8 cellular contexts compared by ENCODE assay signal in the genomic region with DNA sequence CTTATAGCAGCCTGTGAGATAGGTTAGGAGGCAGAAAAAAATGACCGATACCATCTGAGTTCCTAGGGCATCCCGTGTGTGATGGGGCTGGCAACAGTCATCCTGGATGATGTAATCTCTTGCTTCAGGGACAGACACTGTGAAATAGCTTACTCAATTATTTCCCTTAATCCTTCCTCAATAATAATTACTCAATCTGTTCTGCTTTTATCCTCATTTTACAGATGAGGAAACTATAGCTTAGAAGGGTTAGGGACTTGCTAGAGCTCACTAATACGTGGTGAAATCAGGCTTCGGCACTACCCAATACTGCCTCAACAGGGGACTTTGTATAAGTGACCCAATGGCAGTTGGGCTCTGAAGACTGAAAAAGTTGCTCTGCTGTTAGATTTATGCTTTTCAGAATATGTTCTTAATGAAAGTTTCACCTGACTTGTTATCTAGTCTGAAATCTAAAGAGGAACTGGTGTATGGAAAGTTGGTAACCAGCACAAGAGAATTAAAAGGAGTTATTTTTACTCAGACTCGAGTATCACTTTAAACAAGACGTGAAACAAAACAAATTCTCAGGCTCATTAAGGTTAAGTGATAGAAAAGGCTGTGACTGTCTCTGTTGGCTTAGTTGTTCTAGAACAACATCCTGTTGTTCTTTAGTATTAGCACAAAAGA. TPM values are rescaled to one million over a fixed set of nuclear protein-coding genes. Genes with fewer than 3 reads are reported as not detected.
DNase-seq lines count a peak whose midpoint lies in the region; ATAC-seq lines count a peak whose summit lies in the region.

No MANE protein-coding gene starts in this region.

- in situ Hi-C loops in ACHN (cut with HindIII; ENCODE audit: low pct_ligation_motif_present, low pct_unique_long_range_greater_than_20kb, low sequenced_read_pairs), result no loop called here

- H3K27ac Mint-ChIP-seq in activated naive CD8-positive, alpha-beta T cell treated with anti-CD3 and anti-CD28 coated beads for 36 hours, result peak overlapping the region; percentile 95
- peak overlapping the region; percentile 87 to 92 for H3K27ac Mint-ChIP-seq in natural killer cell treated with Interleukin-12 subunit alpha and Interleukin-12 subunit beta and Interleukin-15 and Interleukin-18, amount 100 ng/mL, for 72 hours

- DNase-seq in ELR (ENCODE audit: low read depth), result peak; percentile 37
- DNase-seq in activated naive CD8-positive, alpha-beta T cell treated with anti-CD3 and anti-CD28 coated beads for 36 hours, result no peak
- DNase-seq in natural killer cell treated with Interleukin-12 subunit alpha and Interleukin-12 subunit beta and Interleukin-15 and Interleukin-18, amount 100 ng/mL, for 72 hours (ENCODE audit: low spot score), result no peak
- DNase-seq in ACHN, result no peak
- no peak for DNase-seq in NCI-H146 (lab: John Stamatoyannopoulos, UW)
- no peak for DNase-seq in NCI-H146 treated with DMSO at 0.1 percent for 48 hours (lab: John Stamatoyannopoulos, UW; ENCODE audit: unreplicated experiment)

- H3K9me3 Mint-ChIP-seq in activated naive CD8-positive, alpha-beta T cell treated with anti-CD3 and anti-CD28 coated beads for 36 hours, result peaks cover 49% of the 10 kb centered on the region
- peaks cover 11% of the 10 kb centered on the region for H3K9me3 Mint-ChIP-seq in natural killer cell treated with Interleukin-12 subunit alpha and Interleukin-12 subunit beta and Interleukin-15 and Interleukin-18, amount 100 ng/mL, for 72 hours

- H3K4me3 Mint-ChIP-seq in activated naive CD8-positive, alpha-beta T cell treated with anti-CD3 and anti-CD28 coated beads for 36 hours, result peak overlapping the region; percentile 19
- H3K4me3 Mint-ChIP-seq in natural killer cell treated with Interleukin-12 subunit alpha and Interleukin-12 subunit beta and Interleukin-15 and Interleukin-18, amount 100 ng/mL, for 72 hours, result peak overlapping the region; percentile 68

- peak; percentile 74 for ATAC-seq in GM19455 (IDR thresholded peaks at IDR 0.05; ENCODE audit: unreplicated experiment)
- ATAC-seq in HG03442 (IDR thresholded peaks at IDR 0.05; ENCODE audit: unreplicated experiment), result peak; percentile 52
- peak; percentile 48 to 72 for ATAC-seq in natural killer cell treated with Interleukin-12 subunit alpha and Interleukin-12 subunit beta and Interleukin-15 and Interleukin-18, amount 100 ng/mL, for 72 hours

- H3K4me1 Mint-ChIP-seq in activated naive CD8-positive, alpha-beta T cell treated with anti-CD3 and anti-CD28 coated beads for 36 hours, result peaks cover 56% of the 10 kb centered on the region
- H3K4me1 Mint-ChIP-seq in natural killer cell treated with Interleukin-12 subunit alpha and Interleukin-12 subunit beta and Interleukin-15 and Interleukin-18, amount 100 ng/mL, for 72 hours (ENCODE audit: low read depth in 2 of 2), result peaks cover 45 to 48% of the 10 kb centered on the region in 2 donors

- peaks cover 88% of the 10 kb centered on the region for H3K36me3 Mint-ChIP-seq in activated naive CD8-positive, alpha-beta T cell treated with anti-CD3 and anti-CD28 coated beads for 36 hours
- H3K36me3 Mint-ChIP-seq in natural killer cell treated with Interleukin-12 subunit alpha and Interleukin-12 subunit beta and Interleukin-15 and Interleukin-18, amount 100 ng/mL, for 72 hours, result peaks cover 42% of the 10 kb centered on the region

- H3K27me3 Mint-ChIP-seq in activated naive CD8-positive, alpha-beta T cell treated with anti-CD3 and anti-CD28 coated beads for 36 hours, result peaks cover 5% of the 10 kb centered on the region
- H3K27me3 Mint-ChIP-seq in natural killer cell treated with Interleukin-12 subunit alpha and Interleukin-12 subunit beta and Interleukin-15 and Interleukin-18, amount 100 ng/mL, for 72 hours, result no peaks in the 10 kb centered on the region

RNA-seq across cellular contexts. Expression of a gene that starts 14.4 kb away (rescaled TPM):
- total RNA-seq in activated naive CD8-positive, alpha-beta T cell treated with anti-CD3 and anti-CD28 coated beads for 36 hours, result 10 to 100 TPM; 84.0 to 84.1 TPM
- 10 to 100 TPM; 41.5 to 84.0 TPM for total RNA-seq in natural killer cell treated with Interleukin-12 subunit alpha and Interleukin-12 subunit beta and Interleukin-15 and Interleukin-18, amount 100 ng/mL, for 72 hours
